26 cellular contexts compared by ENCODE assay signal in genomic region chr6:52754443-52754842, GRCh38. TPM values are rescaled to one million over a fixed set of nuclear protein-coding genes. Genes with fewer than 3 reads are reported as not detected.
"Had no signal": no experiment of that assay in that cellular context is flagged by ENCODE, and none has a peak within 500 bp of the region (broad histone marks: within the 10 kb centered on the region; RNA-seq: fewer than 3 reads in every experiment).

No MANE protein-coding gene starts in this region.

- H3K36me3 ChIP-seq: brain microvascular endothelial cell, cardiac muscle cell had no signal

- H3K27me3 ChIP-seq: brain microvascular endothelial cell, cardiac muscle cell had no signal

- H3K9me3 Mint-ChIP-seq: activated CD4-positive, alpha-beta T cell treated with anti-CD3 and anti-CD28 coated beads, Interleukin-2, amount 10 ng/mL, durations not matched to agents 24 days and 14 days had no signal

- H3K4me1 Mint-ChIP-seq: activated CD4-positive, alpha-beta T cell treated with anti-CD3 and anti-CD28 coated beads, Interleukin-2, amount 10 ng/mL, durations not matched to agents 24 days and 14 days; T-helper 17 cell had no signal

- DNase-seq: activated CD4-positive, alpha-beta T cell treated with anti-CD3 and anti-CD28 coated beads, Interleukin-2, amount 10 ng/mL, durations not matched to agents 24 days and 14 days; activated CD4-positive, alpha-beta T cell treated with anti-CD3 and anti-CD28 coated beads, Interleukin-2, amount 50 U/mL, for 48 hours; activated CD4-positive, CD25-positive, alpha-beta regulatory T cell treated with anti-CD3 and anti-CD28 coated beads, Interleukin-2, amount 50 U/mL, for 72 hours; activated CD8-positive, alpha-beta memory T cell treated with anti-CD3 and anti-CD28 coated beads for 24 hours; activated effector memory CD4-positive, alpha-beta T cell treated with anti-CD3 and anti-CD28 coated beads, Interleukin-2, amount 50 U/mL, for 16 hours; activated naive CD4-positive, alpha-beta T cell treated with anti-CD3 and anti-CD28 coated beads for 36 hours; activated T-cell treated with anti-CD3 and anti-CD28 coated beads, Interleukin-2, amount 50 U/mL, for 4 hours; amygdala; brain microvascular endothelial cell; Kasumi-1; KBM-7; NCI-H1105; NCI-H1436; NCI-H1694 treated with DMSO at 0.1 percent for 48 hours; NCI-H2081 treated with DMSO at 0.1 percent for 48 hours; NCI-H2171 treated with DMSO at 0.1 percent for 48 hours; NCI-H524 treated with DMSO at 0.1 percent for 48 hours; NCI-H748 treated with DMSO at 0.1 percent for 48 hours; SIG-M5; T-helper 17 cell; T-helper 9 cell had no signal

- H3K27ac Mint-ChIP-seq: activated CD4-positive, alpha-beta T cell treated with anti-CD3 and anti-CD28 coated beads, Interleukin-2, amount 10 ng/mL, durations not matched to agents 24 days and 14 days; activated naive CD4-positive, alpha-beta T cell treated with anti-CD3 and anti-CD28 coated beads for 36 hours; activated naive CD8-positive, alpha-beta T cell; T-helper 17 cell; WTC11 had no signal

- H3K36me3 Mint-ChIP-seq: activated naive CD8-positive, alpha-beta T cell had no signal

- H3K4me3 ChIP-seq: cardiac muscle cell had no signal

- ATAC-seq: activated T-cell treated with anti-CD3 and anti-CD28 coated beads, Interleukin-2, amount 50 U/mL, for 4 hours; T-helper 17 cell; WTC11 had no signal

- H3K4me3 Mint-ChIP-seq: activated CD4-positive, alpha-beta T cell treated with anti-CD3 and anti-CD28 coated beads, Interleukin-2, amount 10 ng/mL, durations not matched to agents 24 days and 14 days; activated naive CD4-positive, alpha-beta T cell treated with anti-CD3 and anti-CD28 coated beads for 36 hours; activated naive CD8-positive, alpha-beta T cell; activated T-cell treated with anti-CD3 and anti-CD28 coated beads, Interleukin-2, amount 50 U/mL, for 4 hours; T-helper 17 cell; WTC11 had no signal

- H3K27ac ChIP-seq: brain microvascular endothelial cell, cardiac muscle cell had no signal

RNA-seq across cellular contexts. Expression of gene GSTA2, which starts 8.8 kb away (rescaled TPM):
- total RNA-seq: activated CD4-positive, alpha-beta T cell treated with anti-CD3 and anti-CD28 coated beads, Interleukin-2, amount 10 ng/mL, durations not matched to agents 24 days and 14 days; activated naive CD4-positive, alpha-beta T cell treated with anti-CD3 and anti-CD28 coated beads for 36 hours; activated T-cell treated with anti-CD3 and anti-CD28 coated beads, Interleukin-2, amount 50 U/mL, for 4 hours; cardiac muscle cell; OCI-LY7; RPMI7951; T-helper 17 cell; WTC11 had no signal

RNA-seq across cellular contexts. Expression of gene GSTA1, which starts 49.2 kb away (rescaled TPM):
- total RNA-seq: activated CD4-positive, alpha-beta T cell treated with anti-CD3 and anti-CD28 coated beads, Interleukin-2, amount 10 ng/mL, durations not matched to agents 24 days and 14 days; activated naive CD4-positive, alpha-beta T cell treated with anti-CD3 and anti-CD28 coated beads for 36 hours; cardiac muscle cell; OCI-LY7 had no signal
